ENCODE assay signal across 9 cellular contexts in the genomic region with DNA sequence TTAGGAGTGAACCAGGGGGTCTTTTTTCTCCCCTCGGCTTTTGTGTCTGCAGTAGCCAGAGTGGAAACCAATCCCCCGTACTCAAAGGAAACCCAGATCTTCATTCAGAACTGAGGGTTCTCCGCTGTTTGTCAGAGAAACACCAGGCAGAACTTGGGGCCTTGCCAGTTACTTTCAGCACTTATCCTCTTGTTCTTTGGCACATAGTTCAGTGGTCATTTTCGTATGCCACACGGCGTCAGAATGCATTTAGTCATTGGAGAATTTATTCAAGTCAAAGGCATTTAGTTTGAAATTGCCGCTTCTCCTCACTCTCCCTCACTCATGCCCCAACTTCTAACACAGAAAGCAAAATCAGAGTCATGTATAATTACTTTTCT.
DNase-seq lines count a peak whose midpoint lies in the region; ATAC-seq and TF ChIP-seq lines count a peak whose summit lies in the region.
"Had no signal": no experiment of that assay in that cellular context is flagged by ENCODE, and none has a peak within 500 bp of the region (broad histone marks: within the 10 kb centered on the region; RNA-seq: fewer than 3 reads in every experiment).

No MANE protein-coding gene starts in this region.

- POLR2A ChIA-PET in MCF 10A (lab: Yijun Ruan, JAX): interaction anchor here (1.2 to 1.4 kb wide), 2 partner anchors 139 to 207 kb away, joined by 4 to 9 read pairs; no protein-coding TSS in a partner anchor

- no peak overlapping the region for H3K27ac Mint-ChIP-seq in MCF 10A (ENCODE audit: low read depth, unreplicated experiment)

- ATAC-seq in HG02870 (IDR thresholded peaks at IDR 0.05; ENCODE audit: unreplicated experiment) (no peak), HG02610 (IDR thresholded peaks at IDR 0.05; ENCODE audit: unreplicated experiment) (no peak)

- no peaks in the 10 kb centered on the region for H3K9me3 Mint-ChIP-seq in MCF 10A (ENCODE audit: unreplicated experiment)

- H3K36me3 ChIP-seq in thymus (ENCODE audit: control insufficient read depth, insufficient read depth): no peaks in the 10 kb centered on the region

- 61% methylated on average over 7 of the region's 7 CpGs for WGBS in thymus

- H3K27me3 Mint-ChIP-seq in MCF 10A (ENCODE audit: insufficient read depth, unreplicated experiment): no peaks in the 10 kb centered on the region

- DNase-seq in NCI-H2029 treated with DMSO at 0.1 percent for 48 hours (lab: John Stamatoyannopoulos, UW) (peak; percentile 37), NCI-H2029 (lab: John Stamatoyannopoulos, UW) (no peak), MCF 10A (ENCODE audit: unreplicated experiment) (no peak), lung microvascular endothelial cell (ENCODE audit: low read depth in 2 of 2) (peak; percentile 74), NCI-H1436 treated with DMSO at 0.1 percent for 48 hours (lab: John Stamatoyannopoulos, UW) (no peak)

- TF ChIP-seq CTCF in MCF 10A (IDR thresholded peaks at IDR 0.05; ENCODE audit: unreplicated experiment): no peak

- peak overlapping the region; percentile 38 for H3K4me3 ChIP-seq in thymus (ENCODE audit: low read length)

- H3K4me3 Mint-ChIP-seq in MCF 10A (ENCODE audit: unreplicated experiment): peak overlapping the region; percentile 24

- CTCF ChIA-PET in MCF 10A (lab: Yijun Ruan, JAX): interaction anchor here (0.6 to 0.8 kb wide), 3 partner anchors 59 to 142 kb away, joined by 3 to 4 read pairs (median 3); no protein-coding TSS in a partner anchor

- no peaks in the 10 kb centered on the region for H3K9me3 ChIP-seq in thymus (ENCODE audit: control insufficient read depth)

- peaks cover 6% of the 10 kb centered on the region for H3K36me3 Mint-ChIP-seq in MCF 10A (ENCODE audit: insufficient read depth, unreplicated experiment)

- H3K4me1 ChIP-seq in thymus (ENCODE audit: control insufficient read depth, insufficient read depth, low read length): peaks cover 28% of the 10 kb centered on the region

- peak overlapping the region; percentile 36 for H3K27ac ChIP-seq in thymus (ENCODE audit: low read depth)
- H3K27ac ChIP-seq: 22Rv1 had no signal

- intact Hi-C loops in MCF 10A (cut with micrococcal nuclease): loop anchor here (5.0 kb wide), 1 partner anchor 139 kb away; no protein-coding TSS in a partner anchor

- peaks cover 11% of the 10 kb centered on the region for H3K4me1 Mint-ChIP-seq in MCF 10A (ENCODE audit: insufficient read depth, unreplicated experiment)

- no TSS peak for BruUV-seq in MCF 10A (replicated peaks; lab: Mats Ljungman, UMichigan)

- H3K27me3 ChIP-seq in thymus (ENCODE audit: control insufficient read depth, insufficient read depth): no peaks in the 10 kb centered on the region

Comparison
In these comparisons a context has a peak if more than half of its experiments do, and no peak if none do; other contexts are left out.
1. DNase-seq: peak in NCI-H2029 treated with DMSO at 0.1 percent for 48 hours (single experiment) and lung microvascular endothelial cell (2 of 2); none in NCI-H2029 (single experiment), MCF 10A (single experiment) and NCI-H1436 treated with DMSO at 0.1 percent for 48 hours (single experiment).